23 cellular contexts compared by ENCODE assay signal in the genomic region with DNA sequence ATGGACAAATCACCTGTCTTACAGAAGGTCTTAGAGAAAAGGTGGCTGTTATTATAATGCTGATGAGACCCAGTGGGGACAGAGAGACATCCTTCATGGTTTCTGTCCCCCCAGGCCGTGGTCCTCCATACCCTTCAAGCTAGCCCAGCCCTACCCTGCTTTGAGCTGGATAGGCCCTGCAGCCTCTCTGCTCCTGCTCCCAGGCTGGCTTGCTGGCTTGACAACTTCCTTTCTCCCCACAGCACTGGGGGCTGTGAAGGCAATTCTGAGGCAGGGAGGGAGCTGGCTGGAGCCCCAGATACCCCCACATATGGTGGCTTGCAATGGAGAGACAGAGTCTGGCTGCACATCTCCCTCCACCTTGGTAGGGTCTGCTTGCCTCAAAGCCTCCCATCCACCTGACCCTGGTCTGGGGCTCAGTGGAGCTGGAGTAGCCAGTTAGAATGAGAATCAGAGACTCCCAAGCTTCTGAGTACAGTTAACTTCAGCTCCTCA.
"Had no signal": no experiment of that assay in that cellular context is flagged by ENCODE, and none has a peak within 500 bp of the region (broad histone marks: within the 10 kb centered on the region; RNA-seq: fewer than 3 reads in every experiment).

No MANE protein-coding gene starts in this region.

- H3K27ac Mint-ChIP-seq: naive B cell had no signal

- H3K4me3 ChIP-seq: colonic mucosa, esophagus muscularis mucosa, gastrocnemius medialis, left ventricle myocardium inferior, lower lobe of right lung, stomach, thoracic aorta had no signal

- H3K4me3 Mint-ChIP-seq: naive B cell, nephron had no signal

- H3K36me3 ChIP-seq: colonic mucosa, esophagus muscularis mucosa, gastrocnemius medialis, left ventricle myocardium inferior, lower lobe of right lung, stomach, thoracic aorta had no signal

- H3K36me3 Mint-ChIP-seq: naive B cell had no signal

- DNase-seq: effector CD8-positive, alpha-beta T cell; gastrocnemius medialis; left cardiac atrium; left ventricle myocardium inferior; lower lobe of right lung; mesenchymal stem cell; naive B cell; occipital lobe; right cardiac atrium; small intestine; stimulated activated CD4-positive, alpha-beta T cell treated with anti-CD3 and anti-CD28 coated beads, Interleukin-12 subunit alpha, Interleukin-12 subunit beta, amount 100 ng/mL, for 4 hours; stimulated activated naive CD4-positive, alpha-beta T cell; stomach; substantia nigra; trophoblast cell had no signal

- H3K4me1 ChIP-seq: colonic mucosa, esophagus muscularis mucosa, gastrocnemius medialis, left ventricle myocardium inferior, lower lobe of right lung, stomach had no signal

- ATAC-seq: gastrocnemius medialis, left cardiac atrium, lower lobe of right lung, right cardiac atrium had no signal

- FAIRE-seq: endometrium, keratinocyte, small intestine, urothelium cell line had no signal

- H3K9me3 ChIP-seq: colonic mucosa, gastrocnemius medialis, left ventricle myocardium inferior, lower lobe of right lung, thoracic aorta had no signal

- H3K27ac ChIP-seq: colonic mucosa, epithelial cell of prostate, esophagus muscularis mucosa, gastrocnemius medialis, left ventricle myocardium inferior, lower lobe of right lung, stomach, thoracic aorta had no signal

- H3K27me3 ChIP-seq: colonic mucosa, esophagus muscularis mucosa, gastrocnemius medialis had no signal

- H3K4me1 Mint-ChIP-seq: naive B cell, nephron had no signal
